In the genomic region with DNA sequence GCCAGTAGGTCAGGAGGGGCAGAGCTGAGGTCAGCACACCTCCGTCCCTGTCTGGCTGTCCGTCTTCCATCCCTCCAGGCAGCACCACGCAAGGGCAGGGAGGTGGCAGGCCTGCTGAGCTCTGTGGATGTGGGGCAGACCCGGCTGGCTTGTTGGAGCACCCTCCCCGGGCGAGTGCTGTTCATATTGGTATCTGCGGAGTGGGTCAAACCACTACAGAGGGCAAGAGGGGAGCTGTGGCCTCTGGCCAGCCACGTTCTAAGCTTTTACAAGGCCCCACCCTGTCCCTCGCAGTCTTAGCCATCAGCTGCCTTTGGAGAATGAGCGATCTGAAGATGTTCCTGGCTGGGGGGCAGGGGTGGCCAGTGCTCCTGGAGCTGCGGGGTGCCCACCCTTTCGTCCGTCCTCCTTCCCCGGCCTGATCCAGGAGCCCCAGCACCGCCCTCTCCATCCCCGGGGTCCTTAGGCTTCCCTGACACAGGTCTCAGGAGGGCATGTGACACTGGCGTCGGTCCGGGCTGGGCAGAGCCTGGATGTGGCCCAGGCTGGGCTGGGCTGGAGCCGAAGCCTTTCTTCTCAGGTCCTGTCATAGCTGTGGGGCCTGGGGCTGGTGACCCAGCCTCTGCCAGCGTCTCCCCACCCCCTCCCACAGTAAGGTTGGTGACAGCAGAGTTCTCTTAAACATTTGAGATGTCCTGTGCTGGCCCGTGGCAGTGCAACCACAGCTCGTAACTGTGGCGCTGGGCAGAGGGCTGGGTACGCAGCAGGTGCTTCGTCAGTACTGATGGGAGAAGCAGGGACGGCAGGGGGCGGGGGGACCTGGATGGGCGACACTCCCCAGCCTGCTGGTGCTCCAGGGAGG, we compare ENCODE assay signal across 13 cellular contexts. TPM values are rescaled to one million over a fixed set of nuclear protein-coding genes. Genes with fewer than 3 reads are reported as not detected.
DNase-seq lines count a peak whose midpoint lies in the region; ATAC-seq and TF ChIP-seq lines count a peak whose summit lies in the region.
"Had no signal": no experiment of that assay in that cellular context is flagged by ENCODE, and none has a peak within 500 bp of the region (broad histone marks: within the 10 kb centered on the region; RNA-seq: fewer than 3 reads in every experiment).

No MANE protein-coding gene starts in this region.

- POLR2A ChIA-PET in HEK293 (lab: Yijun Ruan, JAX) (no interaction called here), RWPE1 (lab: Yijun Ruan, JAX; ENCODE audit: low non-redundant PET) (no interaction called here), T-cell (lab: Charles Lee) (no interaction called here)

- no peak for ATAC-seq in T-cell (replicated peaks in 1 of 4)

- H3K27me3 Mint-ChIP-seq in chondrocyte (ENCODE audit: low read depth) (no peaks in the 10 kb centered on the region), T-cell (no peaks in the 10 kb centered on the region)

- H3K36me3 ChIP-seq in BLaER1 treated with 17β-estradiol and CSF1 and Interleukin-3, amounts not matched to agents 10 nM and 100 nM = peaks cover 0 to 6% (median 0%) of the 10 kb centered on the region in 11 experiments; a peak in 2 of 22 replicates
- no peaks in the 10 kb centered on the region for H3K36me3 ChIP-seq in HEK293 (ENCODE audit: control insufficient read depth in 2 of 2, insufficient read depth in 1 of 2, low read length in 2 of 2)
- H3K36me3 ChIP-seq: adrenal gland, pancreas had no signal

- peaks cover 45% of the 10 kb centered on the region for H3K4me1 Mint-ChIP-seq in chondrocyte (ENCODE audit: low read depth)
- peaks cover 26 to 34% (median 29%) of the 10 kb centered on the region in 3 donors for H3K4me1 Mint-ChIP-seq in T-cell

- DNase-seq in chondrocyte (ENCODE audit: low spot score) (peak; percentile 76), medulla oblongata (ENCODE audit: extremely low spot score) (peak; percentile 54), RWPE1 (ENCODE audit: low spot score) (no peak), epidermal melanocyte (ENCODE audit: insufficient read length, low spot score) (no peak), hippocampal formation (lab: John Stamatoyannopoulos, UW) (no peak), T-cell (no peak)
- DNase-seq: NCI-H2107 had no signal

- peak overlapping the region in 8 of 10 experiments; percentile 20 to 56 (median 40); a peak in 12 of 20 replicates for H3K4me3 ChIP-seq in BLaER1 treated with 17β-estradiol and CSF1 and Interleukin-3, amounts not matched to agents 10 nM and 100 nM
- H3K4me3 ChIP-seq in HEK293 (ENCODE audit: low read depth, low read length) = no peak overlapping the region
- H3K4me3 ChIP-seq: adrenal gland, dorsolateral prefrontal cortex, pancreas had no signal

- H3K4me1 ChIP-seq in BLaER1 treated with 17β-estradiol and CSF1 and Interleukin-3, amounts not matched to agents 10 nM and 100 nM = peaks cover 71 to 100% (median 98%) of the 10 kb centered on the region in 10 experiments
- peaks cover 9% of the 10 kb centered on the region for H3K4me1 ChIP-seq in HEK293 (ENCODE audit: control insufficient read depth, insufficient read depth, low read length)
- H3K4me1 ChIP-seq: pancreas had no signal

- no peak overlapping the region for H3K4me3 Mint-ChIP-seq in chondrocyte (ENCODE audit: unreplicated experiment)
- peak overlapping the region in 1 of 3 donors; percentile 73 for H3K4me3 Mint-ChIP-seq in T-cell

- no peaks in the 10 kb centered on the region for H3K36me3 Mint-ChIP-seq in chondrocyte (ENCODE audit: low read depth)
- no peaks in the 10 kb centered on the region for H3K36me3 Mint-ChIP-seq in T-cell

- H3K9me3 Mint-ChIP-seq in chondrocyte (ENCODE audit: low read depth) (no peaks in the 10 kb centered on the region), T-cell (no peaks in the 10 kb centered on the region)

- TF ChIP-seq CTCF in HEK293 (tag by site-specific recombination; IDR thresholded peaks at IDR 0.05) = no peak
- TF ChIP-seq CTCF in chondrocyte (IDR thresholded peaks at IDR 0.05) = no peak
- TF ChIP-seq CTCF in RWPE1 (conservative IDR thresholded peaks at IDR 0.05; ENCODE audit: low read depth) = no peak

- peak overlapping the region; percentile 35 to 80 (median 69); a peak in 21 of 22 replicates for H3K9ac ChIP-seq in BLaER1 treated with 17β-estradiol and CSF1 and Interleukin-3, amounts not matched to agents 10 nM and 100 nM
- H3K9ac ChIP-seq: KMS-11 had no signal

- peak overlapping the region; percentile 87 to 100 (median 98) for H3K4me2 ChIP-seq in BLaER1 treated with 17β-estradiol and CSF1 and Interleukin-3, amounts not matched to agents 10 nM and 100 nM
- H3K4me2 ChIP-seq: KMS-11 had no signal

- no peaks in the 10 kb centered on the region for H3K9me3 ChIP-seq in BLaER1 treated with 17β-estradiol and CSF1 and Interleukin-3, amounts not matched to agents 10 nM and 100 nM (replicated peaks in 1 of 11)
- H3K9me3 ChIP-seq in HEK293 (ENCODE audit: control insufficient read depth, insufficient read depth, low read depth, low read length) = no peaks in the 10 kb centered on the region
- H3K9me3 ChIP-seq: adrenal gland, pancreas had no signal

- CTCF ChIA-PET in HEK293 (lab: Yijun Ruan, JAX) = interaction anchor here (1.6 kb wide), 1 partner anchor 25 kb away, joined by 7 read pairs; no protein-coding TSS in a partner anchor
- CTCF ChIA-PET in RWPE1 (lab: Yijun Ruan, JAX) = interaction anchor here (0.7 to 0.9 kb wide), 2 partner anchors 8 to 9 kb away, joined by 4 to 5 read pairs; no protein-coding TSS in a partner anchor
- CTCF ChIA-PET in T-cell (lab: Charles Lee) = no interaction called here

- no peak overlapping the region for H3K27ac Mint-ChIP-seq in chondrocyte (ENCODE audit: unreplicated experiment)
- peak overlapping the region in 1 of 2 donors; percentile 16 for H3K27ac Mint-ChIP-seq in T-cell

- peaks cover 0 to 14% (median 0%) of the 10 kb centered on the region in 11 experiments; a peak in 5 of 22 replicates for H3K27me3 ChIP-seq in BLaER1 treated with 17β-estradiol and CSF1 and Interleukin-3, amounts not matched to agents 10 nM and 100 nM
- H3K27me3 ChIP-seq: adrenal gland, dorsolateral prefrontal cortex, pancreas had no signal

- H3K27ac ChIP-seq in BLaER1 treated with 17β-estradiol and CSF1 and Interleukin-3, amounts not matched to agents 10 nM and 100 nM = peak overlapping the region; percentile 4 to 93 (median 76)
- no peak overlapping the region for H3K27ac ChIP-seq in HEK293 (ENCODE audit: extremely low read depth, low read depth, low read length)
- H3K27ac ChIP-seq in RWPE1 = no peak overlapping the region; the same call in 1 of the 2 replicates
- H3K27ac ChIP-seq: adrenal gland, KMS-11, pancreas had no signal

- H4K20me1 ChIP-seq in BLaER1 treated with 17β-estradiol and CSF1 and Interleukin-3, amounts not matched to agents 10 nM and 100 nM = peaks cover 12 to 59% (median 28%) of the 10 kb centered on the region in 11 experiments; a peak in 16 of 22 replicates

TF ChIP-seq in HEK293, 187 proteins besides CTCF, POLR2A, EP300 and RAD21:
- TF ChIP-seq, protein P1, sequence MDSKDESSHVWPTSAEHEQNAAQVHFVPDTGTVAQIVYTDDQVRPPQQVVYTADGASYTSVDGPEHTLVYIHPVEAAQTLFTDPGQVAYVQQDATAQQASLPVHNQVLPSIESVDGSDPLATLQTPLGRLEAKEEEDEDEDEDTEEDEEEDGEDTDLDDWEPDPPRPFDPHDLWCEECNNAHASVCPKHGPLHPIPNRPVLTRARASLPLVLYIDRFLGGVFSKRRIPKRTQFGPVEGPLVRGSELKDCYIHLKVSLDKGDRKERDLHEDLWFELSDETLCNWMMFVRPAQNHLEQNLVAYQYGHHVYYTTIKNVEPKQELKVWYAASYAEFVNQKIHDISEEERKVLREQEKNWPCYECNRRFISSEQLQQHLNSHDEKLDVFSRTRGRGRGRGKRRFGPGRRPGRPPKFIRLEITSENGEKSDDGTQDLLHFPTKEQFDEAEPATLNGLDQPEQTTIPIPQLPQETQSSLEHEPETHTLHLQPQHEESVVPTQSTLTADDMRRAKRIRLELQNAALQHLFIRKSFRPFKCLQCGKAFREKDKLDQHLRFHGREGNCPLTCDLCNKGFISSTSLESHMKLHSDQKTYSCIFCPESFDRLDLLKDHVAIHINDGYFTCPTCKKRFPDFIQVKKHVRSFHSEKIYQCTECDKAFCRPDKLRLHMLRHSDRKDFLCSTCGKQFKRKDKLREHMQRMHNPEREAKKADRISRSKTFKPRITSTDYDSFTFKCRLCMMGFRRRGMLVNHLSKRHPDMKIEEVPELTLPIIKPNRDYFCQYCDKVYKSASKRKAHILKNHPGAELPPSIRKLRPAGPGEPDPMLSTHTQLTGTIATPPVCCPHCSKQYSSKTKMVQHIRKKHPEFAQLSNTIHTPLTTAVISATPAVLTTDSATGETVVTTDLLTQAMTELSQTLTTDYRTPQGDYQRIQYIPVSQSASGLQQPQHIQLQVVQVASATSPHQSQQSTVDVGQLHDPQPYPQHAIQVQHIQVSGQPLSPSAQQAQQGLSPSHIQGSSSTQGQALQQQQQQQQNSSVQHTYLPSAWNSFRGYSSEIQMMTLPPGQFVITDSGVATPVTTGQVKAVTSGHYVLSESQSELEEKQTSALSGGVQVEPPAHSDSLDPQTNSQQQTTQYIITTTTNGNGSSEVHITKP (tag by site-specific recombination; IDR thresholded peaks at IDR 0.05) = peak; percentile 94
- no peak for TF ChIP-seq ZNF571 (tag by site-specific recombination; IDR thresholded peaks at IDR 0.05)
- TF ChIP-seq ZNF624 (tag by site-specific recombination; IDR thresholded peaks at IDR 0.05) = no peak
- TF ChIP-seq, protein P2, sequence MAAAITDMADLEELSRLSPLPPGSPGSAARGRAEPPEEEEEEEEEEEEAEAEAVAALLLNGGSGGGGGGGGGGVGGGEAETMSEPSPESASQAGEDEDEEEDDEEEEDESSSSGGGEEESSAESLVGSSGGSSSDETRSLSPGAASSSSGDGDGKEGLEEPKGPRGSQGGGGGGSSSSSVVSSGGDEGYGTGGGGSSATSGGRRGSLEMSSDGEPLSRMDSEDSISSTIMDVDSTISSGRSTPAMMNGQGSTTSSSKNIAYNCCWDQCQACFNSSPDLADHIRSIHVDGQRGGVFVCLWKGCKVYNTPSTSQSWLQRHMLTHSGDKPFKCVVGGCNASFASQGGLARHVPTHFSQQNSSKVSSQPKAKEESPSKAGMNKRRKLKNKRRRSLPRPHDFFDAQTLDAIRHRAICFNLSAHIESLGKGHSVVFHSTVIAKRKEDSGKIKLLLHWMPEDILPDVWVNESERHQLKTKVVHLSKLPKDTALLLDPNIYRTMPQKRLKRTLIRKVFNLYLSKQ (tag by site-specific recombination; IDR thresholded peaks at IDR 0.05; ENCODE audit: borderline replicate concordance) = no peak
- TF ChIP-seq ZIC2 (tag by site-specific recombination; IDR thresholded peaks at IDR 0.05) = peak; percentile 28; the same call in 1 of the 2 replicates
- 0 out of 2 replicates have a peak, but pooled peaks have one; percentile 1 for TF ChIP-seq GLIS1 (tag by site-specific recombination; IDR thresholded peaks at IDR 0.05)

RNA-seq across cellular contexts. Expression of a gene that starts 31.7 kb away (rescaled TPM):
- 23.8 to 44.8 TPM (median 31.7 TPM) in 3 replicates for total RNA-seq in chondrocyte
- 10 to 100 TPM in 4 of 5 donors, 1 to 10 TPM in 1; 8.8 to 24.3 (median 22.9) TPM for total RNA-seq in T-cell

RNA-seq across cellular contexts. Expression of a gene that starts 51.1 kb away (rescaled TPM):
- 27.9 to 42.7 TPM (median 29.8 TPM) in 3 replicates for total RNA-seq in chondrocyte
- total RNA-seq in T-cell = 1 to 10 TPM; 1.1 to 2.7 (median 1.6) TPM

Comparison
In these comparisons a context has a peak if more than half of its experiments do, and no peak if none do; other contexts are left out.
1. H3K27ac ChIP-seq: peak in BLaER1 treated with 17β-estradiol and CSF1 and Interleukin-3, amounts not matched to agents 10 nM and 100 nM (11 of 11); none in HEK293 (single experiment) and RWPE1 (single experiment).
2. DNase-seq: peak in chondrocyte (single experiment) and medulla oblongata (single experiment); none in RWPE1 (single experiment), epidermal melanocyte (single experiment), hippocampal formation (0 of 2) and T-cell (0 of 34).
3. CTCF ChIA-PET loops: an anchor here in HEK293 (1.6 kb wide) and RWPE1 (0.7 to 0.9 kb wide); none called in T-cell.